ENCODE assay signal across 31 cellular contexts in genomic region chr11:98036810-98037209, GRCh38.
"Had no signal": no experiment of that assay in that cellular context is flagged by ENCODE, and none has a peak within 500 bp of the region (broad histone marks: within the 10 kb centered on the region; RNA-seq: fewer than 3 reads in every experiment).

No MANE protein-coding gene starts in this region.

- H3K9me3 ChIP-seq: ascending aorta, breast epithelium, esophagus muscularis mucosa had no signal

- H3K4me1 ChIP-seq: ascending aorta, breast epithelium, esophagus muscularis mucosa had no signal

- H3K36me3 ChIP-seq: ascending aorta, breast epithelium, cardiac muscle cell, esophagus muscularis mucosa, WERI-Rb-1 had no signal

- H3K4me3 ChIP-seq: ascending aorta, breast epithelium, cardiac muscle cell, coronary artery, dorsolateral prefrontal cortex, esophagus muscularis mucosa, hepatocyte had no signal

- H3K27ac ChIP-seq: ascending aorta, breast epithelium, cardiac muscle cell, coronary artery, dorsolateral prefrontal cortex, esophagus muscularis mucosa, hepatocyte, WERI-Rb-1 had no signal

- DNase-seq: activated B cell treated with CpG ODN at 0.5 μM for 24 hours; activated CD4-positive, alpha-beta memory T cell treated with anti-CD3 and anti-CD28 coated beads for 36 hours; activated CD4-positive, alpha-beta T cell treated with anti-CD3 and anti-CD28 coated beads for 48 hours; activated CD8-positive, alpha-beta memory T cell treated with anti-CD3 and anti-CD28 coated beads, Interleukin-2, amount 10 ng/mL, durations not matched to agents 7 days and 5 days; activated CD8-positive, alpha-beta memory T cell treated with anti-CD3 and anti-CD28 coated beads, Interleukin-2, amount 50 U/mL, for 4 hours; activated CD8-positive, alpha-beta T cell treated with anti-CD3 and anti-CD28 coated beads, Interleukin-2, amount 10 ng/mL, durations not matched to agents 7 days and 5 days; activated effector memory CD4-positive, alpha-beta T cell treated with anti-CD3 and anti-CD28 coated beads, Interleukin-2, amount 50 U/mL, for 16 hours; activated naive CD4-positive, alpha-beta T cell treated with anti-CD3 and anti-CD28 coated beads for 36 hours; activated naive CD8-positive, alpha-beta T cell treated with anti-CD3 and anti-CD28 coated beads for 36 hours; activated naive CD8-positive, alpha-beta T cell treated with anti-CD3 and anti-CD28 coated beads, Interleukin-2, amount 50 U/mL, for 24 hours; activated T-cell treated with anti-CD3 and anti-CD28 coated beads, Interleukin-2, amount 50 U/mL, for 1 hour; activated T-cell treated with anti-CD3 and anti-CD28 coated beads, Interleukin-2, amount 50 U/mL, for 48 hours; central memory CD4-positive, alpha-beta T cell; cerebellar nuclear complex; dorsolateral prefrontal cortex; effector memory CD4-positive, alpha-beta T cell; endodermal cell; erythroblast; foreskin fibroblast; head of caudate nucleus; T-helper 1 cell; T-helper 17 cell; T1000; WERI-Rb-1 had no signal

- H3K27me3 ChIP-seq: ascending aorta, breast epithelium, cardiac muscle cell, dorsolateral prefrontal cortex, esophagus muscularis mucosa, hepatocyte had no signal

- ATAC-seq: activated CD4-positive, CD25-positive, alpha-beta regulatory T cell treated with anti-CD3 and anti-CD28 coated beads, Interleukin-2, amount 50 U/mL, for 24 hours; activated CD8-positive, alpha-beta memory T cell treated with anti-CD3 and anti-CD28 coated beads, Interleukin-2, amount 10 ng/mL, durations not matched to agents 7 days and 5 days; activated CD8-positive, alpha-beta T cell treated with anti-CD3 and anti-CD28 coated beads, Interleukin-2, amount 10 ng/mL, durations not matched to agents 7 days and 5 days; activated naive CD8-positive, alpha-beta T cell treated with anti-CD3 and anti-CD28 coated beads, Interleukin-2, amount 50 U/mL, for 24 hours; T-helper 17 cell had no signal
